ENCODE assay signal across 11 cellular contexts in genomic region chr3:137770821-137771399, GRCh38. TPM values are rescaled to one million over a fixed set of nuclear protein-coding genes. Genes with fewer than 3 reads are reported as not detected.
A peak's percentile ranks its signal among the peaks of the same experiment; 100 is the strongest.
DNase-seq lines count a peak whose midpoint lies in the region; ATAC-seq and TF ChIP-seq lines count a peak whose summit lies in the region.
"Had no signal": no experiment of that assay in that cellular context is flagged by ENCODE, and none has a peak within 500 bp of the region (broad histone marks: within the 10 kb centered on the region; RNA-seq: fewer than 3 reads in every experiment).

No MANE protein-coding gene starts in this region.

- no peak for ATAC-seq in GM21381 (IDR thresholded peaks at IDR 0.05; ENCODE audit: unreplicated experiment)

- H3K27ac ChIP-seq in ACC112 (ENCODE audit: low read depth, low read length) (no peak overlapping the region), GM23248 (no peak overlapping the region), neural progenitor cell (no peak overlapping the region)

- no peaks in the 10 kb centered on the region for H3K9me3 ChIP-seq in GM23248 (ENCODE audit: low read depth)
- H3K9me3 ChIP-seq in neural progenitor cell (ENCODE audit: low read depth) = no peaks in the 10 kb centered on the region

- whole genome bisulfite sequencing in GM23248 (ENCODE audit: low coverage in 1 of 2, low lambda C conversion rate in 2 of 2, missing lambda C conversion rate in 2 of 2), 2 experiments = 2% methylated on average over 39 to 45 of the region's 46 CpGs

- H3K27ac Mint-ChIP-seq in endothelial cell (ENCODE audit: unreplicated experiment) = peak overlapping the region; percentile 99
- H3K27ac Mint-ChIP-seq in neural progenitor cell = no peak overlapping the region

- in situ Hi-C loops in GM23248 (cut with MboI) = no loop called here

- H3K4me2 ChIP-seq in GM23248 (ENCODE audit: unreplicated experiment) (peak overlapping the region; percentile 21), neural progenitor cell (peak overlapping the region; percentile 74)

- H3K9me2 ChIP-seq in GM23248 (ENCODE audit: insufficient read depth) = no peaks in the 10 kb centered on the region

- TF ChIP-seq POLR2A in erythroblast (IDR thresholded peaks at IDR 0.05; ENCODE audit: low read length) = no peak

- H2AFZ ChIP-seq in ACC112 (ENCODE audit: low read length, unreplicated experiment) (no peak overlapping the region), GM23248 (peak overlapping the region; percentile 32), neural progenitor cell (replicated peaks) (no peak overlapping the region)

- H3K36me3 ChIP-seq in ACC112 (ENCODE audit: insufficient read depth, low read length) (no peaks in the 10 kb centered on the region), GM23248 (ENCODE audit: low read depth) (no peaks in the 10 kb centered on the region), neural progenitor cell (no peaks in the 10 kb centered on the region)

- H3K36me3 Mint-ChIP-seq in endothelial cell (ENCODE audit: low read depth, unreplicated experiment) (no peaks in the 10 kb centered on the region), neural progenitor cell (no peaks in the 10 kb centered on the region)

- no peaks in the 10 kb centered on the region for H3F3A ChIP-seq in GM23248 (ENCODE audit: insufficient read depth)
- peaks cover 48% of the 10 kb centered on the region for H3F3A ChIP-seq in neural progenitor cell (ENCODE audit: low read depth)

- H3K4me1 ChIP-seq in ACC112 (ENCODE audit: control insufficient read depth, insufficient read depth, low read length, unreplicated experiment) = peaks cover 3% of the 10 kb centered on the region
- no peaks in the 10 kb centered on the region for H3K4me1 ChIP-seq in GM23248 (ENCODE audit: insufficient read depth)
- peaks cover 55% of the 10 kb centered on the region for H3K4me1 ChIP-seq in neural progenitor cell

- no peaks in the 10 kb centered on the region for H3K9me3 Mint-ChIP-seq in endothelial cell (ENCODE audit: unreplicated experiment)
- peaks cover 2% of the 10 kb centered on the region for H3K9me3 Mint-ChIP-seq in neural progenitor cell

- H3K9ac ChIP-seq in GM23248 (no peak overlapping the region), neural progenitor cell (no peak overlapping the region)

- peaks cover 4% of the 10 kb centered on the region for H3K27me3 Mint-ChIP-seq in endothelial cell (ENCODE audit: unreplicated experiment)
- H3K27me3 Mint-ChIP-seq in neural progenitor cell (ENCODE audit: insufficient read depth, low read depth) = peaks cover 91% of the 10 kb centered on the region

- TF ChIP-seq CTCF in endothelial cell (IDR thresholded peaks at IDR 0.05; ENCODE audit: unreplicated experiment) = no peak
- no peak for TF ChIP-seq CTCF in neural progenitor cell (IDR thresholded peaks at IDR 0.05)

- H3K79me2 ChIP-seq in ACC112 (ENCODE audit: control insufficient read depth, insufficient read depth, low read length, unreplicated experiment) = no peaks in the 10 kb centered on the region
- no peaks in the 10 kb centered on the region for H3K79me2 ChIP-seq in GM23248 (ENCODE audit: insufficient read depth)
- H3K79me2 ChIP-seq in neural progenitor cell (ENCODE audit: low read depth) = no peaks in the 10 kb centered on the region

- no peaks in the 10 kb centered on the region for H4K20me1 ChIP-seq in GM23248 (ENCODE audit: insufficient read depth)
- H4K20me1 ChIP-seq in neural progenitor cell (ENCODE audit: low read depth) = peaks cover 71% of the 10 kb centered on the region

- DNase-seq in GM23248 = peak; percentile 27
- peak; percentile 51 for DNase-seq in endothelial cell (ENCODE audit: low spot score)
- peak; percentile 67 for DNase-seq in neural progenitor cell (ENCODE audit: low spot score)
- DNase-seq in activated gamma-delta T cell (lab: John Stamatoyannopoulos, UW) = no peak
- DNase-seq in erythroblast (lab: John Stamatoyannopoulos, UW) = no peak
- no peak for DNase-seq in C1 segment of cervical spinal cord (lab: John Stamatoyannopoulos, UW)
- DNase-seq: activated effector memory CD4-positive, alpha-beta T cell treated with anti-CD3 and anti-CD28 coated beads, Interleukin-2, amount 50 U/mL, for 16 hours; Calu3 had no signal

- peaks cover 95% of the 10 kb centered on the region for H3K27me3 ChIP-seq in ACC112 (ENCODE audit: insufficient read depth, low read length)
- peaks cover 97% of the 10 kb centered on the region for H3K27me3 ChIP-seq in GM23248 (replicated peaks; ENCODE audit: insufficient read depth)
- peaks cover 100% of the 10 kb centered on the region for H3K27me3 ChIP-seq in neural progenitor cell

- peaks cover 75% of the 10 kb centered on the region for H3K4me1 Mint-ChIP-seq in endothelial cell (ENCODE audit: unreplicated experiment)
- H3K4me1 Mint-ChIP-seq in neural progenitor cell = peaks cover 42% of the 10 kb centered on the region

- 0 out of 2 replicates have a peak overlapping the region, but pooled peaks have one; percentile 25 for H3K4me3 ChIP-seq in ACC112 (ENCODE audit: low read depth, low read length)
- H3K4me3 ChIP-seq in GM23248 = 0 out of 2 replicates have a peak overlapping the region, but pooled peaks have one; percentile 23
- peak overlapping the region; percentile 30 for H3K4me3 ChIP-seq in neural progenitor cell

- H3K4me3 Mint-ChIP-seq in endothelial cell (ENCODE audit: unreplicated experiment) (peak overlapping the region; percentile 93), neural progenitor cell (peak overlapping the region; percentile 58)

RNA-seq across cellular contexts. Expression of gene SOX14, which starts 6.8 kb away (rescaled TPM):
- total RNA-seq in GM23248 (2014; rRNA removed; shearing (Covaris generic)) = not detected in 2 replicates
- polyA plus RNA-seq in GM23248 (2016; fragmentation: Nextera tagmentation; extraction: Ambion mirVana) = not detected in 2 replicates
- total RNA-seq in endothelial cell (ENCODE audit: unreplicated experiment) (19.7 TPM), neural progenitor cell (ENCODE audit: low replicate concordance) (not detected in 2 replicates)
- total RNA-seq: Calu3, renal cortical epithelial cell had no signal

Comparison
In these comparisons a context has a peak if more than half of its experiments do, and no peak if none do; other contexts are left out.
1. DNase-seq: peak in GM23248 (single experiment), endothelial cell (single experiment) and neural progenitor cell (single experiment); none in activated gamma-delta T cell (single experiment), erythroblast (0 of 2) and C1 segment of cervical spinal cord (0 of 14).
2. RNA of gene SOX14, which starts 6.8 kb away (total RNA-seq): 19.7 TPM in endothelial cell (single experiment); not detected in GM23248 and not detected in neural progenitor cell; every median in the first group is over 10 times any median in the second.
3. Peak in every context shown above with its lines, with median percentiles within 50 percentile points of each other: H3K4me3 ChIP-seq.